Comparison of ENCODE assay signal across 8 cellular contexts in the genomic region with DNA sequence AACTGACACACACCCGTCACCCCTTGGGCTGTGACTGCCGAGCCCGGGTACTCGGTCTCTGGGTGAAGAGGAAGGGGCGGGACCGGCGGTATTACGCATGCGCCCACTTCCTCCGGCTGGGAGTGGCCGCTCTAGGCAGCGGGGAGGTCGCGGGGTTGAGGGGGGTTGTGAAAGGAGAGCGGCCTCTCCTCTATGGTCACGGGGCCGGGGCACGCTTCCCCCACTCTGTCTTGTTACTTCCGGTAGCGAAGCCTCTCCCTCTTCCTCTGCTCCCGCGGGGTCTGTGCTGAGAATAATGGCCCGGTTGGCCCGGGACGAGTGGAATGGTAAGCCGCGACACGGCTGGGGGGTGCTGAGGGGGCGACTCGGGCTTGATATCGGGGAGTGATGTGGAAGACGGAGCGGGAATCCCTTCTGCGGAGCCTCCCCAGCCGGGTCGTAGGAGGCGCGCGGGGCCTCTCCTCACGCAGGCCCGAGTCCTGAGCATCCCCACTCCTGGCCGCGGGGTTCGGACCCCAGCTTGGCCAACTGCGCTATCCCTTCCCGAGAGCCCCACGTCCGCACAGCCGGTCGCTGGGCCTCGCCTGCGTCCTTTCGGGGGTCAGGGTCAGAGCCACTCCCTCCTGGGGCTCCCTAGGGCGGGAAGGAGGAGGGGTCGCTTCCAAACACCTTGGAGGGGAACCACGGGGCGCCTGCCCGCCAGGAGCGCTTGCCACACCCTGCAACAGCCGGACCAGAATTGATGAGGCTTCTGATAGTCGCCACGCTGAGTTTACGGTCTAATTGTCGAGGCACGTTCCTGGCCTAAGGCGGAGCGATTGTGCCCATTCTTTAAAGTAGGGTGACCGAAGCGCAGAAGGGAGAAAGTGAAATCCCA. TPM values are rescaled to one million over a fixed set of nuclear protein-coding genes. Genes with fewer than 3 reads are reported as not detected.
A peak's percentile ranks its signal among the peaks of the same experiment; 100 is the strongest.
DNase-seq lines count a peak whose midpoint lies in the region; ATAC-seq and TF ChIP-seq lines count a peak whose summit lies in the region.

A gene with protein sequence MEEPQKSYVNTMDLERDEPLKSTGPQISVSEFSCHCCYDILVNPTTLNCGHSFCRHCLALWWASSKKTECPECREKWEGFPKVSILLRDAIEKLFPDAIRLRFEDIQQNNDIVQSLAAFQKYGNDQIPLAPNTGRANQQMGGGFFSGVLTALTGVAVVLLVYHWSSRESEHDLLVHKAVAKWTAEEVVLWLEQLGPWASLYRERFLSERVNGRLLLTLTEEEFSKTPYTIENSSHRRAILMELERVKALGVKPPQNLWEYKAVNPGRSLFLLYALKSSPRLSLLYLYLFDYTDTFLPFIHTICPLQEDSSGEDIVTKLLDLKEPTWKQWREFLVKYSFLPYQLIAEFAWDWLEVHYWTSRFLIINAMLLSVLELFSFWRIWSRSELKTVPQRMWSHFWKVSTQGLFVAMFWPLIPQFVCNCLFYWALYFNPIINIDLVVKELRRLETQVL (plus strand): TSS at position 259 of the 877 bp plus-strand sequence. CDS start 11,396 bp downstream, outside the sequence.

- no peak for TF ChIP-seq CTCF in PC-9 (conservative IDR thresholded peaks at IDR 0.05)
- no peak for TF ChIP-seq CTCF in epithelial cell of proximal tubule (conservative IDR thresholded peaks at IDR 0.05; ENCODE audit: low read depth, low read length)

- H3K36me3 ChIP-seq in PC-9 (ENCODE audit: low read depth) = peaks cover 10% of the 10 kb centered on the region; the same call in 1 of the 2 replicates
- peaks cover 3% of the 10 kb centered on the region in 2 donors for H3K36me3 ChIP-seq in mucosa of rectum (ENCODE audit: control insufficient read depth in 2 of 2, insufficient read depth in 2 of 2, low read length in 2 of 2)

- POLR2A ChIA-PET in PC-9 (lab: Charles Lee; ENCODE audit: unreplicated experiment) = interaction anchor here (0.5 kb wide), 1 partner anchor 521 kb away, joined by 3 read pairs; no protein-coding TSS in a partner anchor

- H3F3A ChIP-seq in PC-9 (ENCODE audit: insufficient read depth, low read depth) = peaks cover 18% of the 10 kb centered on the region

- intact Hi-C loops in PC-9 (cut with micrococcal nuclease; ENCODE audit: unreplicated experiment) = no loop called here

- H3K27me3 ChIP-seq in PC-9 (ENCODE audit: insufficient read depth, low read depth) = no peaks in the 10 kb centered on the region
- H3K27me3 ChIP-seq in mucosa of rectum (ENCODE audit: control insufficient read depth in 2 of 2, insufficient read depth in 2 of 2, low read length in 2 of 2) = no peaks in the 10 kb centered on the region

- H2AFZ ChIP-seq in PC-9 = peak within 1 kb of the TSS; percentile 87

- DNase-seq in DMS153 (lab: John Stamatoyannopoulos, UW) (peak; percentile 97), PC-9 (peak; percentile 87 to 99), epithelial cell of proximal tubule (ENCODE audit: low read depth) (peak; percentile 41)
- peak; percentile 95 for DNase-seq in Jurkat, Clone E6-1 (ENCODE audit: low read depth, low spot score)
- DNase-seq in activated T-cell treated with anti-CD3 and anti-CD28 coated beads, Interleukin-2, amount 50 U/mL, for 1 hour = peak; percentile 99
- DNase-seq in stimulated activated CD8-positive, alpha-beta memory T cell treated with anti-CD3 and anti-CD28 coated beads, Interleukin-4, amount 100 ng/mL, for 48 hours = peak; percentile 99

- H4K20me1 ChIP-seq in PC-9 (ENCODE audit: insufficient read depth) = peaks cover 37% of the 10 kb centered on the region

- H3K9me3 ChIP-seq in PC-9 (ENCODE audit: insufficient read depth, low read depth) (no peaks in the 10 kb centered on the region), mucosa of rectum (ENCODE audit: control insufficient read depth in 2 of 2, low read length in 2 of 2) (no peaks in the 10 kb centered on the region)

- H3K4me3 ChIP-seq in Jurkat, Clone E6-1 (ENCODE audit: low read length) = peak within 1 kb of the TSS; percentile 95
- H3K4me3 ChIP-seq in PC-9 (peak within 1 kb of the TSS; percentile 88), epithelial cell of proximal tubule (ENCODE audit: low read depth, low read length) (peak within 1 kb of the TSS; percentile 99), mucosa of rectum (ENCODE audit: low read length in 2 of 2) (peak within 1 kb of the TSS; percentile 88 to 89)

- H3K9me2 ChIP-seq in PC-9 (ENCODE audit: insufficient read depth) = no peaks in the 10 kb centered on the region

- peaks cover 72% of the 10 kb centered on the region for H3K79me2 ChIP-seq in PC-9 (ENCODE audit: low read depth)

- peaks cover 33% of the 10 kb centered on the region for H3K4me1 ChIP-seq in PC-9 (replicated peaks; ENCODE audit: insufficient read depth)
- H3K4me1 ChIP-seq in mucosa of rectum (ENCODE audit: control insufficient read depth in 2 of 2, insufficient read depth in 2 of 2, low read length in 2 of 2) = peaks cover 36 to 44% of the 10 kb centered on the region in 2 donors

- BruUV-seq in PC-9 (replicated peaks; lab: Mats Ljungman, UMichigan) = TSS peak; percentile 24

- peak within 1 kb of the TSS; percentile 69 for H3K27ac ChIP-seq in PC-9
- H3K27ac ChIP-seq in mucosa of rectum (ENCODE audit: low read depth in 2 of 2, low read length in 2 of 2) = peak within 1 kb of the TSS; percentile 97 to 98

- CTCF ChIA-PET in PC-9 (lab: Charles Lee) = interaction anchor here (0.7 kb wide), 1 partner anchor 389 kb away, joined by 3 read pairs; no protein-coding TSS in a partner anchor

- H3K9ac ChIP-seq in mucosa of rectum (ENCODE audit: low read depth in 1 of 2, low read length in 2 of 2) = peak within 1 kb of the TSS; percentile 96 to 98

- peak; percentile 79 for ATAC-seq in GM21619 (IDR thresholded peaks at IDR 0.05; ENCODE audit: unreplicated experiment)

- H3K4me2 ChIP-seq in PC-9 = peak within 1 kb of the TSS; percentile 99

RNA-seq across cellular contexts. Expression of the gene that starts here (rescaled TPM):
- 50.6 TPM for polyA plus RNA-seq in Jurkat, Clone E6-1 (2012; ENCODE audit: insufficient read depth, insufficient read length)
- 94.8 and 97.9 TPM in 2 replicates for total RNA-seq in PC-9 (2021)
- 84.3 and 92.0 TPM in 2 replicates for total RNA-seq in epithelial cell of proximal tubule

Comparison
In these comparisons a context has a peak if more than half of its experiments do, and no peak if none do; other contexts are left out.
1. Peak in every context shown above with its lines: DNase-seq, ATAC-seq, H3K4me3 ChIP-seq and H3K27ac ChIP-seq.
2. DNase-seq: peak in every context shown above with its lines; median percentile 99 in activated T-cell treated with anti-CD3 and anti-CD28 coated beads, Interleukin-2, amount 50 U/mL, for 1 hour; 99 in stimulated activated CD8-positive, alpha-beta memory T cell treated with anti-CD3 and anti-CD28 coated beads, Interleukin-4, amount 100 ng/mL, for 48 hours; 97 in DMS153; 95 in Jurkat, Clone E6-1; 93 in PC-9; 41 in epithelial cell of proximal tubule.